1 cellular context compared by ENCODE assay signal in the genomic region with DNA sequence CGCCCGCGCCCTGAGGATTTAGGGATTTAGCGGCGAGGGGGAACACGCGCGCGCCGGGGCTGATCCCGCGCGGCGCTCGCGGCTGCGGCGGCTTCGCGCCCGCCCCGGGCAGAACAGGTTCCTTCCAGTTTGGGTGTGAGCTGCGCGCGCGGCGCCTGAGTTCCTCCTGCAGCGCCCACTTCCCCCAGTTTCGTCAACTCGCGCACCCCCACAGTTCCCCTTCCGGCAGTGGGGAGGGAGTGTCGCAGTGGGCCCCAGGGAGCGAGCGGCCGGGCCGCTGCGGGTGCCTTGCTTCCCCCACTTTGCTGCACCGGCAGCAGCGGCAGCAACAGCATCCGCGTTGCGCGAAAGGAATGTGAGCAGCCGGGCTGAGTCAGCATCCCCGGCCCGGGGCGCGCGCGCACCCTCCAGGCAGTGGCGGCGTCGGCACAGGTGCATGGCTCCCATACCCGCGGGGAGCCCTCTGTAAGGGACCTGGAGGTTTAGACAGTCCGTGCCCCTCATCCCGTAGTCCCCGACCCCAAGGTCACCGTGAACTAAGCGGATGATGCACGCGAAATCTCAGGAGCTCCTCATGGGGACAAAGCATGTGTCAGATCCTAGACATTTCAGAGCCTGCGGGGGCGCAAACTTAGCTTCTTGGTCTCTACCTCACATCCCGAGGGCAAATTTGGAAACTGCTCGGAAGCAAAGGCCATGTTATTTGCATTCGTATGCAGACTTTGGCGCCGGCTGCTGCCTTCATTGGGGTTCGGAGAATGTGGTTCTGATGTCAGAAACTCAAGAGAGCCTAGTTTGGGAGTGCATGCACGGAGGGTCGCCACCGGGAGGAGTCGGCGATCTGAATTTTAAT.
TF ChIP-seq lines count a peak whose summit lies in the region.

No MANE protein-coding gene starts in this region.

TF ChIP-seq in HepG2, 621 proteins besides CTCF, POLR2A, EP300 and RAD21 (continued from another document and continues in another):
- TF ChIP-seq MATR3 (CRISPR knock-in tag; IDR thresholded peaks at IDR 0.05) (no peak), ZNF12 (CRISPR knock-in tag; IDR thresholded peaks at IDR 0.05) (0 out of 2 replicates have a peak, but pooled peaks have one; percentile 36), PRDM4 (CRISPR knock-in tag; IDR thresholded peaks at IDR 0.05; ENCODE audit: borderline replicate concordance) (no peak), TMF1 (CRISPR knock-in tag; IDR thresholded peaks at IDR 0.05; ENCODE audit: low read depth) (peak; percentile 73; the same call in 1 of the 2 replicates), MAFF (IDR thresholded peaks at IDR 0.05; ENCODE audit: low read depth, low read length) (peak; percentile 93; the same call in 1 of the 2 replicates), ZNF260 (CRISPR knock-in tag; IDR thresholded peaks at IDR 0.05; ENCODE audit: borderline replicate concordance, low read depth) (no peak), FOSL2 (CRISPR knock-in tag; IDR thresholded peaks at IDR 0.05) (peak; percentile 89), RARA (CRISPR knock-in tag; IDR thresholded peaks at IDR 0.05) (peak; percentile 40; the same call in 1 of the 2 replicates), MTA3 (CRISPR knock-in tag; IDR thresholded peaks at IDR 0.05) (no peak), CERS6 (CRISPR knock-in tag; IDR thresholded peaks at IDR 0.05) (no peak), KLF12 (CRISPR knock-in tag; IDR thresholded peaks at IDR 0.05; ENCODE audit: borderline replicate concordance) (no peak), GFI1 (CRISPR knock-in tag; IDR thresholded peaks at IDR 0.05; ENCODE audit: borderline replicate concordance) (peak; percentile 12; the same call in 1 of the 2 replicates), ZBTB49 (CRISPR knock-in tag; IDR thresholded peaks at IDR 0.05; ENCODE audit: borderline replicate concordance) (no peak), ARNT (IDR thresholded peaks at IDR 0.05) (no peak), MED8 (CRISPR knock-in tag; IDR thresholded peaks at IDR 0.05; ENCODE audit: insufficient replicate concordance) (peak; percentile 1), RNF219 (CRISPR knock-in tag; IDR thresholded peaks at IDR 0.05) (no peak), ZNF614 (CRISPR knock-in tag; IDR thresholded peaks at IDR 0.05; ENCODE audit: borderline replicate concordance) (peak; percentile 31; the same call in 1 of the 2 replicates), GABPA (IDR thresholded peaks at IDR 0.05; ENCODE audit: low read depth, low read length) (no peak), GABPA (CRISPR knock-in tag; IDR thresholded peaks at IDR 0.05; ENCODE audit: low read depth) (peak; percentile 52; the same call in 1 of the 2 replicates), NPAS2 (CRISPR knock-in tag; IDR thresholded peaks at IDR 0.05; ENCODE audit: borderline replicate concordance) (no peak), ZNF281 (CRISPR knock-in tag; IDR thresholded peaks at IDR 0.05; ENCODE audit: borderline replicate concordance) (peak; percentile 5; the same call in 1 of the 2 replicates), KAT7 (CRISPR knock-in tag; IDR thresholded peaks at IDR 0.05; ENCODE audit: borderline replicate concordance) (peak; percentile 95), ZNF205 (CRISPR knock-in tag; IDR thresholded peaks at IDR 0.05) (peak; percentile 20; the same call in 1 of the 2 replicates), ZNF792 (CRISPR knock-in tag; IDR thresholded peaks at IDR 0.05) (peak; percentile 55; the same call in 1 of the 2 replicates), ZNF546 (CRISPR knock-in tag; conservative IDR thresholded peaks at IDR 0.05) (peak; percentile 84), ZMYM3 (CRISPR knock-in tag; IDR thresholded peaks at IDR 0.05) (peak; percentile 77), SOX13 (IDR thresholded peaks at IDR 0.05) (peak; percentile 40; the same call in 1 of the 2 replicates), SOX13 (CRISPR knock-in tag; conservative IDR thresholded peaks at IDR 0.05 in 1 of 2, IDR thresholded peaks at IDR 0.05 in 1 of 2) (peak in 1 of 2 experiments; percentile 38; a peak in 2 of 4 replicates), NFIB (CRISPR knock-in tag; IDR thresholded peaks at IDR 0.05; ENCODE audit: borderline replicate concordance) (no peak), ZNF292 (CRISPR knock-in tag; IDR thresholded peaks at IDR 0.05; ENCODE audit: borderline replicate concordance, low read depth) (peak; percentile 90; the same call in 1 of the 2 replicates)
- TF ChIP-seq, protein P1, sequence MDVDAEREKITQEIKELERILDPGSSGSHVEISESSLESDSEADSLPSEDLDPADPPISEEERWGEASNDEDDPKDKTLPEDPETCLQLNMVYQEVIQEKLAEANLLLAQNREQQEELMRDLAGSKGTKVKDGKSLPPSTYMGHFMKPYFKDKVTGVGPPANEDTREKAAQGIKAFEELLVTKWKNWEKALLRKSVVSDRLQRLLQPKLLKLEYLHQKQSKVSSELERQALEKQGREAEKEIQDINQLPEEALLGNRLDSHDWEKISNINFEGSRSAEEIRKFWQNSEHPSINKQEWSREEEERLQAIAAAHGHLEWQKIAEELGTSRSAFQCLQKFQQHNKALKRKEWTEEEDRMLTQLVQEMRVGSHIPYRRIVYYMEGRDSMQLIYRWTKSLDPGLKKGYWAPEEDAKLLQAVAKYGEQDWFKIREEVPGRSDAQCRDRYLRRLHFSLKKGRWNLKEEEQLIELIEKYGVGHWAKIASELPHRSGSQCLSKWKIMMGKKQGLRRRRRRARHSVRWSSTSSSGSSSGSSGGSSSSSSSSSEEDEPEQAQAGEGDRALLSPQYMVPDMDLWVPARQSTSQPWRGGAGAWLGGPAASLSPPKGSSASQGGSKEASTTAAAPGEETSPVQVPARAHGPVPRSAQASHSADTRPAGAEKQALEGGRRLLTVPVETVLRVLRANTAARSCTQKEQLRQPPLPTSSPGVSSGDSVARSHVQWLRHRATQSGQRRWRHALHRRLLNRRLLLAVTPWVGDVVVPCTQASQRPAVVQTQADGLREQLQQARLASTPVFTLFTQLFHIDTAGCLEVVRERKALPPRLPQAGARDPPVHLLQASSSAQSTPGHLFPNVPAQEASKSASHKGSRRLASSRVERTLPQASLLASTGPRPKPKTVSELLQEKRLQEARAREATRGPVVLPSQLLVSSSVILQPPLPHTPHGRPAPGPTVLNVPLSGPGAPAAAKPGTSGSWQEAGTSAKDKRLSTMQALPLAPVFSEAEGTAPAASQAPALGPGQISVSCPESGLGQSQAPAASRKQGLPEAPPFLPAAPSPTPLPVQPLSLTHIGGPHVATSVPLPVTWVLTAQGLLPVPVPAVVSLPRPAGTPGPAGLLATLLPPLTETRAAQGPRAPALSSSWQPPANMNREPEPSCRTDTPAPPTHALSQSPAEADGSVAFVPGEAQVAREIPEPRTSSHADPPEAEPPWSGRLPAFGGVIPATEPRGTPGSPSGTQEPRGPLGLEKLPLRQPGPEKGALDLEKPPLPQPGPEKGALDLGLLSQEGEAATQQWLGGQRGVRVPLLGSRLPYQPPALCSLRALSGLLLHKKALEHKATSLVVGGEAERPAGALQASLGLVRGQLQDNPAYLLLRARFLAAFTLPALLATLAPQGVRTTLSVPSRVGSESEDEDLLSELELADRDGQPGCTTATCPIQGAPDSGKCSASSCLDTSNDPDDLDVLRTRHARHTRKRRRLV (CRISPR knock-in tag; IDR thresholded peaks at IDR 0.05): 0 out of 2 replicates have a peak, but pooled peaks have one; percentile 92
- TF ChIP-seq, protein P2, sequence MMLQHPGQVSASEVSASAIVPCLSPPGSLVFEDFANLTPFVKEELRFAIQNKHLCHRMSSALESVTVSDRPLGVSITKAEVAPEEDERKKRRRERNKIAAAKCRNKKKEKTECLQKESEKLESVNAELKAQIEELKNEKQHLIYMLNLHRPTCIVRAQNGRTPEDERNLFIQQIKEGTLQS (CRISPR knock-in tag; IDR thresholded peaks at IDR 0.05): 0 out of 2 replicates have a peak, but pooled peaks have one; percentile 52
- TF ChIP-seq, protein P3, sequence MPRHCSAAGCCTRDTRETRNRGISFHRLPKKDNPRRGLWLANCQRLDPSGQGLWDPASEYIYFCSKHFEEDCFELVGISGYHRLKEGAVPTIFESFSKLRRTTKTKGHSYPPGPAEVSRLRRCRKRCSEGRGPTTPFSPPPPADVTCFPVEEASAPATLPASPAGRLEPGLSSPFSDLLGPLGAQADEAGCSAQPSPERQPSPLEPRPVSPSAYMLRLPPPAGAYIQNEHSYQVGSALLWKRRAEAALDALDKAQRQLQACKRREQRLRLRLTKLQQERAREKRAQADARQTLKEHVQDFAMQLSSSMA (CRISPR knock-in tag; IDR thresholded peaks at IDR 0.05): peak; percentile 61; the same call in 1 of the 2 replicates
- TF ChIP-seq, protein P4, sequence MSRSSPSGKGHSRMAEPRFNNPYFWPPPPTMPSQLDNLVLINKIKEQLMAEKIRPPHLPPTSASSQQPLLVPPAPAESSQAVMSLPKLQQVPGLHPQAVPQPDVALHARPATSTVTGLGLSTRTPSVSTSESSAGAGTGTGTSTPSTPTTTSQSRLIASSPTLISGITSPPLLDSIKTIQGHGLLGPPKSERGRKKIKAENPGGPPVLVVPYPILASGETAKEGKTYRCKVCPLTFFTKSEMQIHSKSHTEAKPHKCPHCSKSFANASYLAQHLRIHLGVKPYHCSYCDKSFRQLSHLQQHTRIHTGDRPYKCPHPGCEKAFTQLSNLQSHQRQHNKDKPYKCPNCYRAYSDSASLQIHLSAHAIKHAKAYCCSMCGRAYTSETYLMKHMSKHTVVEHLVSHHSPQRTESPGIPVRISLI (CRISPR knock-in tag; IDR thresholded peaks at IDR 0.05; ENCODE audit: borderline replicate concordance): 0 out of 2 replicates have a peak, but pooled peaks have one; percentile 9
